Comparison of ENCODE assay signal across 28 cellular contexts in the genomic region with DNA sequence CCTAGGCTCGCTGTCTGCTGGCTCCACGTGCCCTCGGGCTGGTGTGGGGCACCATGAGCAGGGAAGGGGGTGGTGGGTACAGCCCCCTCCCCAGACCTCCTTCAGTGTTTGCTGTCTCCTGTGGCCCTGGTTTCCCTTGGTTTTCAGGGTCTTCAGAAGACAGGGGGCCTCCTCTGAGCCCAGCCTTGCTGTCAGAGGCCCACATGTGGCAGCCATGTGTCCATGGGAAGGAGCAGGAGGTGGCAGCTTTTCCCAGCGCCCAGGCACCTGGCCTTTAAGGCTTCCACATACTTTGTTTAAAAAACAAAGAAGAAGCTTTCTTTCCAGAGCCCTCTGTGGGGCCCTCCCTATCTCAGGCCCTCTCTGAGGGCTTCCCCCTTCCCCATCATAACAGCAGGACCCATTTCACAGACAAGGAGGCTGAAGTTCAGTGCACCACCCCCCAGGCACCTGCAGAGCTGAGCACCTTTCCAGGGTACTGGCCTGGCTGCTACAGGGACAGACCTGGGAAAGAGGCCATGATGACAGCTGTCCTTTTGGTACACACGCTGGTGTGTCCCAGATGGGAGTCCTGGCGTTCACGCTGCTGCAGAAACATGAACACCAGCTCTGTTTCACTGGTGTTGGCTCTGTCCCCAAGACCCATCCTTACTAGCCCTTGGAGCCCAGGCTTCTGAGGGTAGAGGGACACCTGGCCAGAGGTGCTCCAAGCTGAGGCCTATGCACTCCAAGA.
"Had no signal": no experiment of that assay in that cellular context is flagged by ENCODE, and none has a peak within 500 bp of the region (broad histone marks: within the 10 kb centered on the region; RNA-seq: fewer than 3 reads in every experiment).

No MANE protein-coding gene starts in this region.

- ATAC-seq: left colon; naive thymus-derived CD8-positive, alpha-beta T cell; right lobe of liver had no signal

- H3K9me3 Mint-ChIP-seq: activated CD4-positive, alpha-beta memory T cell treated with anti-CD3 and anti-CD28 coated beads for 36 hours; activated CD4-positive, alpha-beta T cell treated with anti-CD3 and anti-CD28 coated beads, Interleukin-2, amount 10 ng/mL, durations not matched to agents 24 days and 14 days; activated T-cell treated with anti-CD3 and anti-CD28 coated beads, Interleukin-2, amount 50 U/mL, for 24 hours; naive thymus-derived CD8-positive, alpha-beta T cell; neural progenitor cell; stimulated activated effector memory CD8-positive, alpha-beta T cell treated with anti-CD3 and anti-CD28 coated beads, Interleukin-12 subunit alpha, Interleukin-12 subunit beta, amount 100 ng/mL, for 72 hours; stimulated activated naive CD8-positive, alpha-beta T cell treated with anti-CD3 and anti-CD28 coated beads, Interleukin-15, Interleukin-2, amounts not matched to agents 100 ng/mL and 50 ng/mL, for 24 hours; T-helper 1 cell treated with Interleukin-12 subunit alpha and Interleukin-12 subunit beta and Interleukin-4 antibody, amounts not matched to agents 30 μg/mL and 1 μg/mL, for 36 hours had no signal

- H3K27ac ChIP-seq: epithelial cell of prostate, neural progenitor cell, right lobe of liver, skin epidermis, thoracic aorta had no signal

- H3K4me1 Mint-ChIP-seq: activated CD4-positive, alpha-beta T cell treated with anti-CD3 and anti-CD28 coated beads, Interleukin-2, amount 10 ng/mL, durations not matched to agents 24 days and 14 days had no signal

- H3K36me3 ChIP-seq: neural progenitor cell, right lobe of liver, thoracic aorta had no signal

- H3K27me3 Mint-ChIP-seq: activated CD4-positive, alpha-beta memory T cell treated with anti-CD3 and anti-CD28 coated beads for 36 hours; activated CD4-positive, alpha-beta T cell treated with anti-CD3 and anti-CD28 coated beads, Interleukin-2, amount 10 ng/mL, durations not matched to agents 24 days and 14 days; activated T-cell treated with anti-CD3 and anti-CD28 coated beads, Interleukin-2, amount 50 U/mL, for 24 hours; naive thymus-derived CD8-positive, alpha-beta T cell; stimulated activated naive CD8-positive, alpha-beta T cell treated with anti-CD3 and anti-CD28 coated beads, Interleukin-15, Interleukin-2, amounts not matched to agents 100 ng/mL and 50 ng/mL, for 24 hours had no signal

- H3K4me3 Mint-ChIP-seq: activated CD4-positive, alpha-beta memory T cell treated with anti-CD3 and anti-CD28 coated beads for 36 hours; activated CD4-positive, alpha-beta T cell treated with anti-CD3 and anti-CD28 coated beads, Interleukin-2, amount 10 ng/mL, durations not matched to agents 24 days and 14 days; activated T-cell treated with anti-CD3 and anti-CD28 coated beads, Interleukin-2, amount 50 U/mL, for 24 hours; naive thymus-derived CD8-positive, alpha-beta T cell; neural progenitor cell; stimulated activated effector memory CD8-positive, alpha-beta T cell treated with anti-CD3 and anti-CD28 coated beads, Interleukin-12 subunit alpha, Interleukin-12 subunit beta, amount 100 ng/mL, for 72 hours; stimulated activated naive CD8-positive, alpha-beta T cell treated with anti-CD3 and anti-CD28 coated beads, Interleukin-15, Interleukin-2, amounts not matched to agents 100 ng/mL and 50 ng/mL, for 24 hours; T-helper 1 cell treated with Interleukin-12 subunit alpha and Interleukin-12 subunit beta and Interleukin-4 antibody, amounts not matched to agents 30 μg/mL and 1 μg/mL, for 36 hours had no signal

- H3K27me3 ChIP-seq: neural progenitor cell, right lobe of liver had no signal

- H3K4me3 ChIP-seq: neural progenitor cell, right lobe of liver, skin epidermis, thoracic aorta had no signal

- H3K9me3 ChIP-seq: right lobe of liver, thoracic aorta had no signal

- H3K9ac ChIP-seq: neural progenitor cell had no signal

- H2AFZ ChIP-seq: neural progenitor cell had no signal

- DNase-seq: activated CD4-positive, alpha-beta memory T cell treated with anti-CD3 and anti-CD28 coated beads for 36 hours; activated CD4-positive, alpha-beta T cell treated with anti-CD3 and anti-CD28 coated beads, Interleukin-2, amount 10 ng/mL, durations not matched to agents 24 days and 14 days; activated CD4-positive, CD25-positive, alpha-beta regulatory T cell treated with anti-CD3 and anti-CD28 coated beads, Interleukin-2, amount 50 U/mL, for 72 hours; activated CD8-positive, alpha-beta memory T cell treated with anti-CD3 and anti-CD28 coated beads, Interleukin-2, amount 50 U/mL, for 48 hours; activated gamma-delta T cell treated with Interleukin-2 at 50 U/mL for 16 hours; activated naive CD4-positive, alpha-beta T cell treated with anti-CD3 and anti-CD28 coated beads, Interleukin-2, amount 50 U/mL, for 16 hours; activated T-cell treated with anti-CD3 and anti-CD28 coated beads, Interleukin-2, amount 50 U/mL, for 24 hours; amniotic stem cell; dermis blood vessel endothelial cell; effector CD4-positive, alpha-beta T cell; hippocampal formation; left colon; mammary epithelial cell; midbrain; naive thymus-derived CD8-positive, alpha-beta T cell; posterior cingulate gyrus; right lobe of liver; stimulated activated CD4-positive, alpha-beta T cell treated with anti-CD3 and anti-CD28 coated beads, Interleukin-12 subunit alpha, Interleukin-12 subunit beta, amount 100 ng/mL, for 4 hours; stimulated activated CD4-positive, alpha-beta T cell treated with anti-CD3 and anti-CD28 coated beads, Interleukin-4, amount 100 ng/mL, for 1 hour; T-helper 9 cell; trophoblast cell had no signal

- H3K36me3 Mint-ChIP-seq: activated CD4-positive, alpha-beta memory T cell treated with anti-CD3 and anti-CD28 coated beads for 36 hours; neural progenitor cell had no signal

- H3K27ac Mint-ChIP-seq: activated CD4-positive, alpha-beta memory T cell treated with anti-CD3 and anti-CD28 coated beads for 36 hours; activated CD4-positive, alpha-beta T cell treated with anti-CD3 and anti-CD28 coated beads, Interleukin-2, amount 10 ng/mL, durations not matched to agents 24 days and 14 days; activated T-cell treated with anti-CD3 and anti-CD28 coated beads, Interleukin-2, amount 50 U/mL, for 24 hours; naive thymus-derived CD8-positive, alpha-beta T cell; neural progenitor cell; stimulated activated effector memory CD8-positive, alpha-beta T cell treated with anti-CD3 and anti-CD28 coated beads, Interleukin-12 subunit alpha, Interleukin-12 subunit beta, amount 100 ng/mL, for 72 hours; stimulated activated naive CD8-positive, alpha-beta T cell treated with anti-CD3 and anti-CD28 coated beads, Interleukin-15, Interleukin-2, amounts not matched to agents 100 ng/mL and 50 ng/mL, for 24 hours; T-helper 1 cell treated with Interleukin-12 subunit alpha and Interleukin-12 subunit beta and Interleukin-4 antibody, amounts not matched to agents 30 μg/mL and 1 μg/mL, for 36 hours had no signal

- H3K4me2 ChIP-seq: neural progenitor cell had no signal

- H3K4me1 ChIP-seq: right lobe of liver had no signal
